Comparison of ENCODE assay signal across 10 cellular contexts in the genomic region with DNA sequence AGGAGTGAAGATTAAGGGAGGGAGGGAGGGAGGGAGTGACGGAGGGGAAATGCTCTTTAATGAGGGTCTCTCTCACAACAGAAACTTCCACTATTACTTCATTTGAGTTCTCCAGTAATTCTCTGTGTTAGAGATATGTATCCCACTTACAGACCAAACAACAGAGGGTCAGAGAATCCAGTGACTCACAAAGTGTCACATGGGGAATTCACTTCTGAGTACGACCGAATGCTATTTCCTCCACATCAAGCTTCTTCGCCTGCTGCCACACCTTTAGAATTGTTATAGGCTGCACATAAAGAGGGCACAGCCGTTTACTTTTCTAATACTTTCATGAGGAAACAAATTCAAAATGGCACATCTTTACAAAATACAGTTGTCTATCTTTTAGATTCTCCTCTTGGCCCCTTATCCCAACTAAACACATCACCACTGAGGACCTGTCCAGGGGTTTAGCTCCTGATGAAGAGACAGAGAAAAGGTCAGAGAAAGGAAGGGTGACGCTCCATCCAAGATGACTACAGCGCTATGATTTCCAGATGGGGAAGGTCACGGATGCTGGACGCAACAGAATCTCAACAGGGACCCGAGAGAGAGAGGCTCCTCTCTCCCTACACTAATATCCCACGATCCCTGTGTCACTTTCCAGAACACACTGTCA.
DNase-seq lines count a peak whose midpoint lies in the region; ATAC-seq and TF ChIP-seq lines count a peak whose summit lies in the region.
"Had no signal": no experiment of that assay in that cellular context is flagged by ENCODE, and none has a peak within 500 bp of the region (broad histone marks: within the 10 kb centered on the region; RNA-seq: fewer than 3 reads in every experiment).

No MANE protein-coding gene starts in this region.

- H3K27ac ChIP-seq in left ventricle myocardium inferior (replicated peaks) (peak overlapping the region; percentile 92), breast epithelium (peak overlapping the region; percentile 17 to 42), left lung (peak overlapping the region; percentile 17 to 68), uterus (peak overlapping the region; percentile 82 to 95)

- no peaks in the 10 kb centered on the region for H3K36me3 ChIP-seq in left ventricle myocardium inferior
- H3K36me3 ChIP-seq in breast epithelium: no peaks in the 10 kb centered on the region
- no peaks in the 10 kb centered on the region for H3K36me3 ChIP-seq in left lung
- H3K36me3 ChIP-seq in uterus: no peaks in the 10 kb centered on the region

- ATAC-seq in left cardiac atrium: no peak
- ATAC-seq in left lung: no peak
- ATAC-seq in GM18858 (IDR thresholded peaks at IDR 0.05; ENCODE audit: unreplicated experiment): no peak

- DNase-seq in left ventricle myocardium inferior (no peak), left cardiac atrium (no peak), breast epithelium (ENCODE audit: low spot score in 2 of 2) (no peak), left lung (no peak), uterus (no peak), ureter (ENCODE audit: low spot score) (no peak)
- DNase-seq in stimulated activated CD4-positive, alpha-beta T cell treated with anti-CD3 and anti-CD28 coated beads, Interleukin-4, amount 100 ng/mL, for 24 hours: no peak
- DNase-seq: C1 segment of cervical spinal cord, NCI-H187 had no signal

- H3K4me1 ChIP-seq in left ventricle myocardium inferior (peaks cover 96% of the 10 kb centered on the region), breast epithelium (peaks cover 9 to 10% of the 10 kb centered on the region in 2 donors), left lung (peaks cover 33 to 93% of the 10 kb centered on the region in 2 donors), uterus (peaks cover 13 to 17% of the 10 kb centered on the region in 2 donors)

- H3K27me3 ChIP-seq in left ventricle myocardium inferior (ENCODE audit: low read depth) (no peaks in the 10 kb centered on the region), breast epithelium (no peaks in the 10 kb centered on the region), left lung (no peaks in the 10 kb centered on the region), uterus (no peaks in the 10 kb centered on the region)

- H3K9me3 ChIP-seq in left ventricle myocardium inferior (replicated peaks): no peaks in the 10 kb centered on the region
- no peaks in the 10 kb centered on the region for H3K9me3 ChIP-seq in breast epithelium
- H3K9me3 ChIP-seq in left lung: no peaks in the 10 kb centered on the region
- no peaks in the 10 kb centered on the region for H3K9me3 ChIP-seq in uterus

- TF ChIP-seq CTCF in left ventricle myocardium inferior (IDR thresholded peaks at IDR 0.05; ENCODE audit: borderline replicate concordance): no peak
- no peak for TF ChIP-seq CTCF in breast epithelium (IDR thresholded peaks at IDR 0.05)
- no peak for TF ChIP-seq CTCF in left lung (IDR thresholded peaks at IDR 0.05)
- no peak for TF ChIP-seq CTCF in uterus (IDR thresholded peaks at IDR 0.05)

- H3K4me3 ChIP-seq in left ventricle myocardium inferior (no peak overlapping the region), breast epithelium (no peak overlapping the region), left lung (no peak overlapping the region), uterus (no peak overlapping the region)

- no peak for TF ChIP-seq POLR2A in breast epithelium (IDR thresholded peaks at IDR 0.05)
- TF ChIP-seq POLR2A in uterus (IDR thresholded peaks at IDR 0.05): no peak

- intact Hi-C loops in left ventricle myocardium inferior (cut with micrococcal nuclease) (no loop called here), left cardiac atrium (cut with DNase I) (no loop called here), breast epithelium (cut with DNase I; ENCODE audit: low total_unique reads) (no loop called here), left lung (cut with DNase I) (no loop called here), uterus (cut with DNase I; ENCODE audit: low total_unique reads) (no loop called here)

Comparison
In these comparisons a context has a peak if more than half of its experiments do, and no peak if none do; other contexts are left out.
1. H3K27ac ChIP-seq: peak in every context shown above with its lines; median percentile 92 in left ventricle myocardium inferior; 88 in uterus; 42 in left lung; 30 in breast epithelium.